ENCODE assay signal across 21 cellular contexts in the genomic region with DNA sequence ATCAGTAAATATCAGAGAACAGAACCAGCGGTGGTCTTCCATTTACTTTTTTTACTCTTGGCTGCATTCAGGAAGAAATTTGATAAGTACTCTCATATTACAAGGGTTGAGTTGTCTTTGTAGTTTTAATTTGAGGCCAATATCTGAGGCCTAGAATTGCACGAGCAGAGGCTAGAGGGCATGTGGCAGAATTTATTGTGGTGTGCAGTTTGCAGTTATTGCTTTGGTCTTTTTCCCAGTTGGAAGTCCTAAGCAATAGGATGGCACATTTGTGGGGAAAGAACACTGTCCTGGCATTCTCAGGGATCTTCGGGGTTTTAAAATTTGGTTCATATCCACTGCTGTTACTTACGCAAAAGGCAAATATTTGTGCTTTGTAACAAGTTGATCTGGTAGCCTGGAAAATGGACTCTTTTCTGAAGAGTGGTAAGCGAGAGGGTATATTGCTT.
A peak's percentile ranks its signal among the peaks of the same experiment; 100 is the strongest.
DNase-seq lines count a peak whose midpoint lies in the region; TF ChIP-seq lines count a peak whose summit lies in the region.
"Had no signal": no experiment of that assay in that cellular context is flagged by ENCODE, and none has a peak within 500 bp of the region (broad histone marks: within the 10 kb centered on the region; RNA-seq: fewer than 3 reads in every experiment).

No MANE protein-coding gene starts in this region.

- H3K4me1 Mint-ChIP-seq in nephron progenitor cell = peaks cover 24% of the 10 kb centered on the region
- H3K4me1 Mint-ChIP-seq in T-helper 2 cell treated with Interferon-gamma antibody and Interleukin-4, amounts not matched to agents 5 μg/mL and 100 μg/mL, for 36 hours (ENCODE audit: low read depth) = peaks cover 1% of the 10 kb centered on the region

- peak overlapping the region; percentile 81; the same call in 1 of the 2 replicates for H3K27ac ChIP-seq in C4-2B
- no peak overlapping the region for H3K27ac ChIP-seq in HEK293 (ENCODE audit: extremely low read depth, low read depth, low read length)
- H3K27ac ChIP-seq: PC-9, RWPE1 had no signal

- peaks cover 3% of the 10 kb centered on the region; the same call in 1 of the 2 replicates for H3K4me1 ChIP-seq in HEK293 (ENCODE audit: control insufficient read depth, insufficient read depth, low read length)

- H3K9me3 Mint-ChIP-seq in nephron progenitor cell = no peaks in the 10 kb centered on the region
- no peaks in the 10 kb centered on the region for H3K9me3 Mint-ChIP-seq in T-helper 2 cell treated with Interferon-gamma antibody and Interleukin-4, amounts not matched to agents 5 μg/mL and 100 μg/mL, for 36 hours
- H3K9me3 Mint-ChIP-seq: CD4-positive, alpha-beta T cell had no signal

- H3K9me3 ChIP-seq in HEK293 (ENCODE audit: control insufficient read depth, insufficient read depth, low read depth, low read length) = no peaks in the 10 kb centered on the region
- H3K9me3 ChIP-seq: MG63 had no signal

- peaks cover 0 to 20% of the 10 kb centered on the region in 2 experiments; a peak in 1 of 3 replicates for H3K36me3 ChIP-seq in HEK293 (ENCODE audit: control insufficient read depth in 2 of 2, insufficient read depth in 1 of 2, low read length in 2 of 2)

- H3K4me3 ChIP-seq in HEK293 (ENCODE audit: low read depth, low read length) = no peak overlapping the region
- H3K4me3 ChIP-seq: GM12878, MG63, PC-9 had no signal

- TF ChIP-seq CTCF in C4-2B (conservative IDR thresholded peaks at IDR 0.05) (no peak), HEK293 (tag by site-specific recombination; IDR thresholded peaks at IDR 0.05) (no peak), nephron progenitor cell (IDR thresholded peaks at IDR 0.05) (no peak)

- no peaks in the 10 kb centered on the region for H3K36me3 Mint-ChIP-seq in nephron progenitor cell (ENCODE audit: low read depth)
- peaks cover 4% of the 10 kb centered on the region for H3K36me3 Mint-ChIP-seq in T-helper 2 cell treated with Interferon-gamma antibody and Interleukin-4, amounts not matched to agents 5 μg/mL and 100 μg/mL, for 36 hours (ENCODE audit: low read depth)

- peak overlapping the region; percentile 90 for H3K27ac Mint-ChIP-seq in nephron progenitor cell
- H3K27ac Mint-ChIP-seq in T-helper 2 cell treated with Interferon-gamma antibody and Interleukin-4, amounts not matched to agents 5 μg/mL and 100 μg/mL, for 36 hours = no peak overlapping the region
- H3K27ac Mint-ChIP-seq: CD4-positive, alpha-beta T cell had no signal

- H3K4me3 Mint-ChIP-seq in nephron progenitor cell = peak overlapping the region; percentile 35
- no peak overlapping the region for H3K4me3 Mint-ChIP-seq in T-helper 2 cell treated with Interferon-gamma antibody and Interleukin-4, amounts not matched to agents 5 μg/mL and 100 μg/mL, for 36 hours
- H3K4me3 Mint-ChIP-seq: CD4-positive, alpha-beta T cell had no signal

- CTCF ChIA-PET in HEK293 (lab: Yijun Ruan, JAX) = no interaction called here

- DNase-seq in NCI-H2227 treated with DMSO at 0.1 percent for 48 hours (lab: John Stamatoyannopoulos, UW) (peak; percentile 84), nephron progenitor cell (no peak), DMS153 (lab: John Stamatoyannopoulos, UW) (no peak), RKO (ENCODE audit: low spot score) (no peak)
- DNase-seq in T-helper 2 cell treated with Interferon-gamma antibody and Interleukin-4, amounts not matched to agents 5 μg/mL and 100 μg/mL, for 36 hours (ENCODE audit: low spot score) = no peak
- DNase-seq: CD4-positive, alpha-beta T cell; COR-L47; DND-41; Kasumi-1; MG63; NCI-H1436; NCI-H2029 treated with DMSO at 0.1 percent for 48 hours; NCI-H226; NCI-H510A treated with DMSO at 0.1 percent for 48 hours; NCI-H748 treated with DMSO at 0.1 percent for 48 hours; PC-9; SIG-M5 had no signal

- POLR2A ChIA-PET in HEK293 (lab: Yijun Ruan, JAX) = no interaction called here

- H3K27me3 Mint-ChIP-seq in nephron progenitor cell (ENCODE audit: low read depth, poor library complexity) = no peaks in the 10 kb centered on the region
- H3K27me3 Mint-ChIP-seq in T-helper 2 cell treated with Interferon-gamma antibody and Interleukin-4, amounts not matched to agents 5 μg/mL and 100 μg/mL, for 36 hours (ENCODE audit: low read depth) = no peaks in the 10 kb centered on the region
- H3K27me3 Mint-ChIP-seq: CD4-positive, alpha-beta T cell had no signal

TF ChIP-seq in HEK293, 187 proteins besides CTCF, POLR2A, EP300 and RAD21:
- TF ChIP-seq ZNF558 (tag by site-specific recombination; IDR thresholded peaks at IDR 0.05) (no peak), GLIS2 (tag by site-specific recombination; IDR thresholded peaks at IDR 0.05) (no peak), FEZF1 (tag by site-specific recombination; IDR thresholded peaks at IDR 0.05) (peak; percentile 71)
- TF ChIP-seq, protein P1, sequence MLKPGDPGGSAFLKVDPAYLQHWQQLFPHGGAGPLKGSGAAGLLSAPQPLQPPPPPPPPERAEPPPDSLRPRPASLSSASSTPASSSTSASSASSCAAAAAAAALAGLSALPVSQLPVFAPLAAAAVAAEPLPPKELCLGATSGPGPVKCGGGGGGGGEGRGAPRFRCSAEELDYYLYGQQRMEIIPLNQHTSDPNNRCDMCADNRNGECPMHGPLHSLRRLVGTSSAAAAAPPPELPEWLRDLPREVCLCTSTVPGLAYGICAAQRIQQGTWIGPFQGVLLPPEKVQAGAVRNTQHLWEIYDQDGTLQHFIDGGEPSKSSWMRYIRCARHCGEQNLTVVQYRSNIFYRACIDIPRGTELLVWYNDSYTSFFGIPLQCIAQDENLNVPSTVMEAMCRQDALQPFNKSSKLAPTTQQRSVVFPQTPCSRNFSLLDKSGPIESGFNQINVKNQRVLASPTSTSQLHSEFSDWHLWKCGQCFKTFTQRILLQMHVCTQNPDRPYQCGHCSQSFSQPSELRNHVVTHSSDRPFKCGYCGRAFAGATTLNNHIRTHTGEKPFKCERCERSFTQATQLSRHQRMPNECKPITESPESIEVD (tag by site-specific recombination; IDR thresholded peaks at IDR 0.05) = peak; percentile 72
- TF ChIP-seq, protein P2, sequence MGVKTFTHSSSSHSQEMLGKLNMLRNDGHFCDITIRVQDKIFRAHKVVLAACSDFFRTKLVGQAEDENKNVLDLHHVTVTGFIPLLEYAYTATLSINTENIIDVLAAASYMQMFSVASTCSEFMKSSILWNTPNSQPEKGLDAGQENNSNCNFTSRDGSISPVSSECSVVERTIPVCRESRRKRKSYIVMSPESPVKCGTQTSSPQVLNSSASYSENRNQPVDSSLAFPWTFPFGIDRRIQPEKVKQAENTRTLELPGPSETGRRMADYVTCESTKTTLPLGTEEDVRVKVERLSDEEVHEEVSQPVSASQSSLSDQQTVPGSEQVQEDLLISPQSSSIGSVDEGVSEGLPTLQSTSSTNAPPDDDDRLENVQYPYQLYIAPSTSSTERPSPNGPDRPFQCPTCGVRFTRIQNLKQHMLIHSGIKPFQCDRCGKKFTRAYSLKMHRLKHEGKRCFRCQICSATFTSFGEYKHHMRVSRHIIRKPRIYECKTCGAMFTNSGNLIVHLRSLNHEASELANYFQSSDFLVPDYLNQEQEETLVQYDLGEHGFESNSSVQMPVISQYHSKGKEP (tag by site-specific recombination; IDR thresholded peaks at IDR 0.05) = 0 out of 2 replicates have a peak, but pooled peaks have one; percentile 25
